In genomic region chr2:100213595-100213994, GRCh38 we compare ENCODE assay signal across 17 cellular contexts.
DNase-seq lines count a peak whose midpoint lies in the region; ATAC-seq and TF ChIP-seq lines count a peak whose summit lies in the region.
"Had no signal": no experiment of that assay in that cellular context is flagged by ENCODE, and none has a peak within 500 bp of the region (broad histone marks: within the 10 kb centered on the region; RNA-seq: fewer than 3 reads in every experiment).

No MANE protein-coding gene starts in this region.

- CTCF ChIA-PET in A673 (lab: Charles Lee): no interaction called here

- H2AFZ ChIP-seq in Loucy (ENCODE audit: low read length): no peak overlapping the region

- H3K9me3 ChIP-seq in Loucy (ENCODE audit: insufficient read depth, low read depth, low read length) (no peaks in the 10 kb centered on the region), esophagus (ENCODE audit: control insufficient read depth in 2 of 2, insufficient read depth in 1 of 2, low read depth in 1 of 2, low read length in 1 of 2) (no peaks in the 10 kb centered on the region), stomach (no peaks in the 10 kb centered on the region), A673 (ENCODE audit: low read depth, low read length, poor library complexity, severe bottlenecking) (no peaks in the 10 kb centered on the region)

- H3K4me1 ChIP-seq in Loucy (ENCODE audit: insufficient read depth, low read length, poor library complexity, severe bottlenecking) (peaks cover 17% of the 10 kb centered on the region), esophagus (ENCODE audit: control insufficient read depth in 2 of 2, insufficient read depth in 2 of 2, low read length in 1 of 2) (no peaks in the 10 kb centered on the region), stomach (peaks cover 17 to 32% (median 23%) of the 10 kb centered on the region in 4 donors), A673 (ENCODE audit: insufficient read depth, low read length, poor library complexity, severe bottlenecking) (no peaks in the 10 kb centered on the region)

- TF ChIP-seq EP300 in stomach (IDR thresholded peaks at IDR 0.05): no peak

- POLR2A ChIA-PET in A673 (lab: Charles Lee; ENCODE audit: low non-redundant PET): no interaction called here

- no peaks in the 10 kb centered on the region for H3K36me3 ChIP-seq in Loucy (ENCODE audit: insufficient read depth, low read length)
- no peaks in the 10 kb centered on the region for H3K36me3 ChIP-seq in esophagus (ENCODE audit: control insufficient read depth in 2 of 2, insufficient read depth in 2 of 2, low read length in 1 of 2)
- H3K36me3 ChIP-seq in stomach: no peaks in the 10 kb centered on the region
- H3K36me3 ChIP-seq in A673 (ENCODE audit: insufficient read depth, low read length, poor library complexity, severe bottlenecking): no peaks in the 10 kb centered on the region

- no TSS peak for BruUV-seq in A673 (replicated peaks; lab: Mats Ljungman, UMichigan)

- H3K27me3 ChIP-seq in Loucy (ENCODE audit: insufficient read depth, low read length, poor library complexity, severe bottlenecking) (no peaks in the 10 kb centered on the region), esophagus (ENCODE audit: control insufficient read depth in 1 of 2, insufficient read depth in 2 of 2, low read length in 2 of 2) (no peaks in the 10 kb centered on the region), stomach (no peaks in the 10 kb centered on the region), A673 (replicated peaks; ENCODE audit: insufficient read depth, low read depth, low read length, poor library complexity) (peaks cover 12% of the 10 kb centered on the region)

- DNase-seq in left lobe of liver (ENCODE audit: low spot score) (peak; percentile 93), stomach (peak; percentile 32), A673 (ENCODE audit: low spot score) (no peak), NCI-H1436 (lab: John Stamatoyannopoulos, UW) (no peak), LoVo (ENCODE audit: low spot score) (no peak), NCI-H2029 treated with DMSO at 0.1 percent for 48 hours (lab: John Stamatoyannopoulos, UW) (no peak)
- DNase-seq: activated naive CD8-positive, alpha-beta T cell treated with anti-CD3 and anti-CD28 coated beads for 36 hours; CD4-positive, alpha-beta memory T cell; DMS53; effector CD4-positive, alpha-beta T cell; glutamatergic neuron; NCI-H2107; NCI-H526; stimulated activated naive B cell treated with anti-CD40 and anti-IgM and Interleukin-4, amounts not matched to agents 10 μg/mL and 1 μg/mL and 100 μg/mL, for 72 hours had no signal

- no peaks in the 10 kb centered on the region for H3K79me2 ChIP-seq in Loucy (ENCODE audit: insufficient read depth, low read length)

- intact Hi-C loops in stomach (cut with DNase I; ENCODE audit: low total_unique reads): no loop called here
- intact Hi-C loops in A673 (cut with micrococcal nuclease; ENCODE audit: unreplicated experiment): no loop called here

- peak overlapping the region; percentile 48 to 68 for H3K27ac ChIP-seq in esophagus (ENCODE audit: low read depth in 2 of 2, low read length in 1 of 2)
- peak overlapping the region in 4 of 5 donors; percentile 63 to 85 (median 74) for H3K27ac ChIP-seq in stomach
- H3K27ac ChIP-seq in A673 (ENCODE audit: low read depth, low read length, poor library complexity, severe bottlenecking): no peak overlapping the region
- H3K27ac ChIP-seq: SK-N-MC had no signal

- WGBS in esophagus, 2 donors: 45 to 56% methylated on average over 3 of the region's 3 CpGs
- 43 to 86% (median 51%) methylated on average over 3 of the region's 3 CpGs for whole genome bisulfite sequencing in stomach, 5 donors

- ATAC-seq in left lobe of liver: peak; percentile 79
- ATAC-seq: stimulated activated naive B cell treated with anti-CD40 and anti-IgM and Interleukin-4, amounts not matched to agents 10 μg/mL and 1 μg/mL and 100 μg/mL, for 72 hours had no signal

- no peak for TF ChIP-seq CTCF in Loucy (conservative IDR thresholded peaks at IDR 0.05; ENCODE audit: low read length)
- TF ChIP-seq CTCF in stomach (IDR thresholded peaks at IDR 0.05): no peak
- no peak for TF ChIP-seq CTCF in A673 (conservative IDR thresholded peaks at IDR 0.05; ENCODE audit: low read depth, low read length)

- no peaks in the 10 kb centered on the region for H3F3A ChIP-seq in Loucy (ENCODE audit: low read depth)

- H4K20me1 ChIP-seq in Loucy (ENCODE audit: insufficient read depth, low read length, poor library complexity, severe bottlenecking): no peaks in the 10 kb centered on the region

- H3K4me2 ChIP-seq in Loucy (ENCODE audit: low read depth, low read length, poor library complexity, severe bottlenecking): peak overlapping the region; percentile 36

- no peak overlapping the region for H3K4me3 ChIP-seq in Loucy (ENCODE audit: low read length, poor library complexity, severe bottlenecking)
- H3K4me3 ChIP-seq in esophagus (ENCODE audit: low read depth in 1 of 2, low read length in 2 of 2): no peak overlapping the region
- H3K4me3 ChIP-seq in stomach: no peak overlapping the region
- H3K4me3 ChIP-seq in A673 (ENCODE audit: low read depth, low read length, poor library complexity, severe bottlenecking): no peak overlapping the region
- H3K4me3 ChIP-seq: SK-N-MC had no signal

- no peaks in the 10 kb centered on the region for H3K9me2 ChIP-seq in Loucy (replicated peaks; ENCODE audit: low read depth, low read length)

- TF ChIP-seq POLR2A in stomach (IDR thresholded peaks at IDR 0.05): no peak

- no peak overlapping the region for H3K9ac ChIP-seq in Loucy (ENCODE audit: low read depth, low read length, poor library complexity, severe bottlenecking)

Comparison
In these comparisons a context has a peak if more than half of its experiments do, and no peak if none do; other contexts are left out.
1. DNase-seq: peak in left lobe of liver (single experiment) and stomach (single experiment); none in A673 (single experiment), NCI-H1436 (single experiment), LoVo (single experiment) and NCI-H2029 treated with DMSO at 0.1 percent for 48 hours (single experiment).